8 cellular contexts compared by ENCODE assay signal in genomic region chr17:42536048-42536371, GRCh38. TPM values are rescaled to one million over a fixed set of nuclear protein-coding genes. Genes with fewer than 3 reads are reported as not detected.
DNase-seq lines count a peak whose midpoint lies in the region; ATAC-seq and TF ChIP-seq lines count a peak whose summit lies in the region.

NAGLU (plus strand) TSS chr17:42536241; CDS start chr17:42536273, 32 bp downstream.

- H3K9me3 Mint-ChIP-seq in Calu3 (ENCODE audit: low read depth, unreplicated experiment), result no peaks in the 10 kb centered on the region

- H3K4me1 ChIP-seq in HUES6 (ENCODE audit: control insufficient read depth, insufficient read depth, low read length) (peaks cover 22% of the 10 kb centered on the region), OCI-LY3 (ENCODE audit: low read length) (peaks cover 31% of the 10 kb centered on the region), mucosa of descending colon (ENCODE audit: low read depth) (peaks cover 21% of the 10 kb centered on the region)

- H3K27ac ChIP-seq in HUES6 (ENCODE audit: low read depth, low read length) (peak within 1 kb of the TSS; percentile 19; the same call in 1 of the 2 replicates), OCI-LY3 (ENCODE audit: low read length) (peak within 1 kb of the TSS; percentile 77)

- TF ChIP-seq CTCF in Calu3 (IDR thresholded peaks at IDR 0.05; ENCODE audit: unreplicated experiment) (no peak), OCI-LY3 (IDR thresholded peaks at IDR 0.05; ENCODE audit: low read depth, low read length) (no peak), mucosa of descending colon (IDR thresholded peaks at IDR 0.05) (no peak)

- H3K9ac ChIP-seq in HUES6 (ENCODE audit: low read length) (peak within 1 kb of the TSS; percentile 88), OCI-LY3 (ENCODE audit: low read length) (peak within 1 kb of the TSS; percentile 93)

- no peaks in the 10 kb centered on the region for H3K27me3 Mint-ChIP-seq in Calu3 (ENCODE audit: unreplicated experiment)

- peak within 1 kb of the TSS; percentile 79 for H2AFZ ChIP-seq in OCI-LY3 (ENCODE audit: low read depth, low read length)

- H3K4me3 ChIP-seq in HUES6 (ENCODE audit: low read depth, low read length) (peak within 1 kb of the TSS; percentile 74), OCI-LY3 (ENCODE audit: low read length) (peak within 1 kb of the TSS; percentile 84), mucosa of descending colon (peak within 1 kb of the TSS; percentile 72)

- H3K27ac Mint-ChIP-seq in Calu3 (ENCODE audit: unreplicated experiment), result peak within 1 kb of the TSS; percentile 69

- peak within 1 kb of the TSS; percentile 98 for H3K4me2 ChIP-seq in OCI-LY3 (ENCODE audit: low read length)

- peak within 1 kb of the TSS; percentile 94 for H3K4me3 Mint-ChIP-seq in Calu3 (ENCODE audit: low read depth, unreplicated experiment)

- H3K27me3 ChIP-seq in HUES6 (ENCODE audit: control insufficient read depth, insufficient read depth, low read length), result peaks cover 9% of the 10 kb centered on the region
- H3K27me3 ChIP-seq in OCI-LY3 (ENCODE audit: low read depth, low read length), result no peaks in the 10 kb centered on the region

- peaks cover 23% of the 10 kb centered on the region for H3K79me2 ChIP-seq in OCI-LY3 (ENCODE audit: low read length)

- no TSS peak for BruUV-seq in Calu3 (replicated peaks; lab: Mats Ljungman, UMichigan)

- ATAC-seq in GM21423 (IDR thresholded peaks at IDR 0.05; ENCODE audit: unreplicated experiment) (peak; percentile 78), mucosa of descending colon (peak; percentile 87)

- H4K20me1 ChIP-seq in OCI-LY3 (ENCODE audit: insufficient read depth, low read length), result peaks cover 13% of the 10 kb centered on the region; the same call in 1 of the 2 replicates

- CTCF ChIA-PET in Calu3 (lab: Charles Lee), result interaction anchor here (0.7 to 2.9 kb wide), 9 partner anchors 9 to 636 kb away, joined by 3 to 11 read pairs (median 3); partner anchors contain the start of gene TUBG2

- H3K36me3 ChIP-seq in HUES6 (ENCODE audit: control insufficient read depth, insufficient read depth, low read length), result peaks cover 18% of the 10 kb centered on the region
- peaks cover 20% of the 10 kb centered on the region for H3K36me3 ChIP-seq in OCI-LY3 (replicated peaks; ENCODE audit: low read depth, low read length)
- H3K36me3 ChIP-seq in mucosa of descending colon (ENCODE audit: low read depth), result no peaks in the 10 kb centered on the region

- peaks cover 53% of the 10 kb centered on the region for H3K4me1 Mint-ChIP-seq in Calu3 (ENCODE audit: low read depth, unreplicated experiment)

- H3K36me3 Mint-ChIP-seq in Calu3 (ENCODE audit: insufficient read depth, unreplicated experiment), result peaks cover 61% of the 10 kb centered on the region

- intact Hi-C loops in Calu3 (cut with micrococcal nuclease; ENCODE audit: unreplicated experiment), result no loop called here
- intact Hi-C loops in mucosa of descending colon (cut with DNase I, micrococcal nuclease), result no loop called here

- peak; percentile 99 for DNase-seq in Calu3
- peak; percentile 81 for DNase-seq in activated T-cell treated with anti-CD3 and anti-CD28 coated beads for 24 hours (ENCODE audit: low read depth)
- peak; percentile 100 for DNase-seq in epidermal melanocyte (ENCODE audit: insufficient read length, low spot score)
- DNase-seq in mucosa of descending colon, result peak; percentile 98 to 99 (median 98)
- DNase-seq in stimulated activated CD8-positive, alpha-beta memory T cell treated with anti-CD3 and anti-CD28 coated beads, Interleukin-4, amount 100 ng/mL, for 24 hours (ENCODE audit: low read depth), result peak; percentile 81

- H3K9me3 ChIP-seq in HUES6 (ENCODE audit: control insufficient read depth, insufficient read depth, low read depth, low read length) (no peaks in the 10 kb centered on the region), OCI-LY3 (ENCODE audit: insufficient read depth, low read length) (no peaks in the 10 kb centered on the region), mucosa of descending colon (no peaks in the 10 kb centered on the region)

RNA-seq across cellular contexts. Expression of gene NAGLU, which starts in this region (rescaled TPM):
- total RNA-seq in Calu3 (2022) (53.8 and 59.1 TPM in 2 replicates), mucosa of descending colon (10 to 100 TPM; 28.9 to 51.8 (median 35.6) TPM)

Comparison
In these comparisons a context has a peak if more than half of its experiments do, and no peak if none do; other contexts are left out.
1. Peak in every context shown above with its lines: DNase-seq, ATAC-seq, H3K4me3 ChIP-seq and H3K27ac ChIP-seq.